1 cellular context compared by ENCODE assay signal in the genomic region with DNA sequence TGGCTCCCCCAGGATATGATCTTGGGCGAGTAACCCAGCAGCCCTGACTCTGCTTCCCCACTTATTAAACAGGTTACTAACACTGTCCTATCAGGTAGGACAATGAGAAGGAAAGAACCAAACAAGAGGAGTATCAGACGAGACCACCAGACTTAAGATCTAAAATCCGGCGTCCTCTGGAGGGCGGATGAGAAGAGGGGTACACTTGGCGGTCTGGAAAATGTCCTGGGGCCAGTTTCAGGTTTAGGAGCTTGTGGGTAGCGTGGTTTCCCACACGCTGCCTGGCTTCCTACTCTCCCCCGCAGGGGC.
TF ChIP-seq lines count a peak whose summit lies in the region.

No MANE protein-coding gene starts in this region.

TF ChIP-seq in liver, 16 proteins besides CTCF, POLR2A, EP300 and RAD21 (continued from another document):
- TF ChIP-seq, protein P1, sequence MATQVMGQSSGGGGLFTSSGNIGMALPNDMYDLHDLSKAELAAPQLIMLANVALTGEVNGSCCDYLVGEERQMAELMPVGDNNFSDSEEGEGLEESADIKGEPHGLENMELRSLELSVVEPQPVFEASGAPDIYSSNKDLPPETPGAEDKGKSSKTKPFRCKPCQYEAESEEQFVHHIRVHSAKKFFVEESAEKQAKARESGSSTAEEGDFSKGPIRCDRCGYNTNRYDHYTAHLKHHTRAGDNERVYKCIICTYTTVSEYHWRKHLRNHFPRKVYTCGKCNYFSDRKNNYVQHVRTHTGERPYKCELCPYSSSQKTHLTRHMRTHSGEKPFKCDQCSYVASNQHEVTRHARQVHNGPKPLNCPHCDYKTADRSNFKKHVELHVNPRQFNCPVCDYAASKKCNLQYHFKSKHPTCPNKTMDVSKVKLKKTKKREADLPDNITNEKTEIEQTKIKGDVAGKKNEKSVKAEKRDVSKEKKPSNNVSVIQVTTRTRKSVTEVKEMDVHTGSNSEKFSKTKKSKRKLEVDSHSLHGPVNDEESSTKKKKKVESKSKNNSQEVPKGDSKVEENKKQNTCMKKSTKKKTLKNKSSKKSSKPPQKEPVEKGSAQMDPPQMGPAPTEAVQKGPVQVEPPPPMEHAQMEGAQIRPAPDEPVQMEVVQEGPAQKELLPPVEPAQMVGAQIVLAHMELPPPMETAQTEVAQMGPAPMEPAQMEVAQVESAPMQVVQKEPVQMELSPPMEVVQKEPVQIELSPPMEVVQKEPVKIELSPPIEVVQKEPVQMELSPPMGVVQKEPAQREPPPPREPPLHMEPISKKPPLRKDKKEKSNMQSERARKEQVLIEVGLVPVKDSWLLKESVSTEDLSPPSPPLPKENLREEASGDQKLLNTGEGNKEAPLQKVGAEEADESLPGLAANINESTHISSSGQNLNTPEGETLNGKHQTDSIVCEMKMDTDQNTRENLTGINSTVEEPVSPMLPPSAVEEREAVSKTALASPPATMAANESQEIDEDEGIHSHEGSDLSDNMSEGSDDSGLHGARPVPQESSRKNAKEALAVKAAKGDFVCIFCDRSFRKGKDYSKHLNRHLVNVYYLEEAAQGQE (IDR thresholded peaks at IDR 0.05), result no peak
- TF ChIP-seq JUND (IDR thresholded peaks at IDR 0.05) (no peak), GABPA (IDR thresholded peaks at IDR 0.05 in 1 of 2, conservative IDR thresholded peaks at IDR 0.05 in 1 of 2) (no peak)
